In the genomic region with DNA sequence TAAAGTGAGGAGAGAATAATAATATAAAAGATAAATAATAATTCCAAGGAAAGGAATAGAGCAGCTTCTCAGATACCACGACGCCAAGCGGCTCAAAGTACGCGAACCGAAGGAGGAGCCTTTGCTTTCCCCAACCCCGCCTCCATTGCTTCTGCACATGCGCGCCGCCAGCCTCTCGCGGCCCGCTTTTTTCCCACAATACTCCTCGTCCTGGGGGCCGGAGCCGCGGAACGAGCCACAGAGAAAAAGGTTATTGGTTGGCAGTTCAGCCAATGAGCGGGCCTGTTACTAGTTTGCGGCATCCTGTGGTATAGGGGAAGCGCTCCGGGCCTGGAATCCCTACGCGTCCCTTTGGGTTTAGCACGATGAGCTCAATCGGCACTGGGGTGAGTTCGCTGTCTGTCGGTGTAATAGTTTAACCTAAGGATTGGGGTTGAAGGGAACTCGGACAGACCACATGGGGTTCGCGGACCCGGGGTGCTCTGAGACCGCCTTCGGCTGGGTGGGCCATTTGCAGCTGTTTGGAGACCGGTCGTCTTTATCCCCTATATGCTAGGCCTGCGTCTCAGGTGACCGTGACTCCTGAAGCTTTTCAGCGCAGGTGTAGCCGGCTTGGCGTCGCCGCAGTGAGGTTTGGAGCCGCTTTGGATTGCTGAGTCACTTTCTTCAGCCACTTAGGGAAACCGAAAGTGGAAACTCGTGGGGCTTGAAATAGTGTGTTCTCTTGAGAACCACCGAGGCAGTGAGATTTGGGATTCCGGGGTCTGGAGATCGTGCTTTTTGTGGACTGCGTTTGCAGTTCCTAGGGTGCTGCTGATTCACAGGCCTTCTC, we compare ENCODE assay signal across 8 cellular contexts. TPM values are rescaled to one million over a fixed set of nuclear protein-coding genes. Genes with fewer than 3 reads are reported as not detected.
A peak's percentile ranks its signal among the peaks of the same experiment; 100 is the strongest.
DNase-seq lines count a peak whose midpoint lies in the region; ATAC-seq lines count a peak whose summit lies in the region.

A gene (plus strand): TSS at position 288 of the 832 bp plus-strand sequence. CDS start 78 bp downstream, at position 366.

- peak within 1 kb of the TSS; percentile 93 for H3K4me3 ChIP-seq in effector memory CD4-positive, alpha-beta T cell (ENCODE audit: insufficient read depth, low read depth, low read length, poor library complexity, severe bottlenecking)

- H3K9me3 ChIP-seq in effector memory CD4-positive, alpha-beta T cell (ENCODE audit: control insufficient read depth, low read length), result no peaks in the 10 kb centered on the region

- H3K4me1 ChIP-seq in effector memory CD4-positive, alpha-beta T cell (ENCODE audit: control insufficient read depth, insufficient read depth, low read length, poor library complexity, severe bottlenecking), result peaks cover 8% of the 10 kb centered on the region

- H3K27ac ChIP-seq in effector memory CD4-positive, alpha-beta T cell (ENCODE audit: insufficient read depth, low read length, poor library complexity, severe bottlenecking), result peak within 1 kb of the TSS; percentile 97

- ATAC-seq in GM21360 (IDR thresholded peaks at IDR 0.05; ENCODE audit: unreplicated experiment), result peak; percentile 90

- H3K27me3 ChIP-seq in effector memory CD4-positive, alpha-beta T cell (replicated peaks; ENCODE audit: control insufficient read depth, insufficient read depth, low read length, poor library complexity, severe bottlenecking), result no peaks in the 10 kb centered on the region

- DNase-seq in COLO668 (lab: John Stamatoyannopoulos, UW; ENCODE audit: unreplicated experiment) (peak; percentile 99), HT1080 (ENCODE audit: low read depth) (peak; percentile 98), NOMO-1 treated with DMSO at 0.1 percent for 48 hours (lab: John Stamatoyannopoulos, UW; ENCODE audit: unreplicated experiment) (peak; percentile 98), lung microvascular endothelial cell (ENCODE audit: low read depth in 2 of 2) (peak; percentile 98)
- peak; percentile 96 for DNase-seq in activated CD8-positive, alpha-beta memory T cell treated with anti-CD3 and anti-CD28 coated beads for 4 hours (ENCODE audit: low read depth in 2 of 2)
- DNase-seq in effector memory CD4-positive, alpha-beta T cell, result peak; percentile 95 to 97 (median 97)
- peak; percentile 92 to 96 (median 95) for DNase-seq in stimulated activated CD4-positive, alpha-beta T cell treated with anti-CD3 and anti-CD28 coated beads, TNF-alpha, amount 100 ng/mL, for 48 hours (ENCODE audit: low read depth in 3 of 3)

- H3K36me3 ChIP-seq in effector memory CD4-positive, alpha-beta T cell (ENCODE audit: control insufficient read depth, insufficient read depth, low read length), result peaks cover 5% of the 10 kb centered on the region

RNA-seq across cellular contexts. Expression of the gene that starts here (rescaled TPM):
- total RNA-seq in HT1080 (2014; rRNA removed; shearing (Covaris generic)), result 159 and 201 TPM in 2 replicates
- polyA plus RNA-seq in HT1080 (2015; cell fraction: cytosol; rRNA removed), result 250 and 251 TPM in 2 replicates
- 205 and 224 TPM in 2 replicates for polyA plus RNA-seq in HT1080 (2015; cell fraction: nucleus; rRNA removed)
- 76.6 and 109 TPM in 2 replicates for total RNA-seq in lung microvascular endothelial cell

Comparison
In these comparisons a context has a peak if more than half of its experiments do, and no peak if none do; other contexts are left out.
1. Peak in every context shown above with its lines: DNase-seq, ATAC-seq, H3K4me3 ChIP-seq and H3K27ac ChIP-seq.